Comparison of ENCODE assay signal across 9 cellular contexts in the genomic region with DNA sequence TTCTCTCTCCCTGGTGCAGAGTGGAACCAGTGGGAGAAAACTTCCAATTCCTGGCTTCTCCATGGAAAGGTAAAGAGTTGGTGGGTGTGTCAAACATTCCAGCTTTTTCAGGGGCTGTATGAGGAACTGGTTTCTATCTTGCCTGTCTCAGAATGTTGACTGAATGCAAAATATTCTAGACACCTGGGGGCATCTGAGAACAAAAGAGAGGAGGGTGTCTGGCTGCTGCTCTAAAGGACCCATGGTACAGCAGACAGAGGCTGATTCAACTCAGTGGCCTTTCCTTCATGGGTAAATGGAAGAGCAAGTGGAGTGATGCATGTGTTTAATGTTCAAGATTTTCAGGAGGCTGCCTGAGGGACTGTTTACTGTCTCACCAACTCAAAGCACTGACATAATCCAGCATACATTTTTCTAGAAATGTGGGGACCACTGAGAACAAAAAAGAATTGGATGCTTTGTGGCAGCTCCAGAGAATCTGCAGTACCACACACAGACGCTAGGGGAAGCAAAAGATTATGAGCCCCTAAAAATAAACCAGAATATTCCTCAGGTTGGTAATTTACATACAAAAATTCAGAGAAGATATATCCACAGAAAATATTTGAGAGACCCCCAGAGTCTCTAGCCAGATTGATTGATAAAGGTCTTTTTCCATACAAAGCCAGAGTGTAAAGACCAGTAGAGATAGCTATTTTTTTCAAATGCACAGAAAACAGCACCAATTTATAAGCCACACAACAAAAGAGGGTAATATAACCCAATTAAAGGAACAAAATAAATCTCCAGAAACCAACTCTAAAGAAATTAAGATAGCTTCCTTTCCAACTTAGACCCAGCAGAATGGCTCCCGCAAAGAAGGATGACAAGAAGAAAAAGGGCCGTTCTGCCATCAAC. TPM values are rescaled to one million over a fixed set of nuclear protein-coding genes. Genes with fewer than 3 reads are reported as not detected.
A peak's percentile ranks its signal among the peaks of the same experiment; 100 is the strongest.
DNase-seq lines count a peak whose midpoint lies in the region; ATAC-seq and TF ChIP-seq lines count a peak whose summit lies in the region.
"Had no signal": no experiment of that assay in that cellular context is flagged by ENCODE, and none has a peak within 500 bp of the region (broad histone marks: within the 10 kb centered on the region; RNA-seq: fewer than 3 reads in every experiment).

No MANE protein-coding gene starts in this region.

- H3K27me3 ChIP-seq in colonic mucosa (no peaks in the 10 kb centered on the region), neural progenitor cell (no peaks in the 10 kb centered on the region)

- peak; percentile 69 for TF ChIP-seq CTCF in colonic mucosa (IDR thresholded peaks at IDR 0.05)
- TF ChIP-seq CTCF in neural progenitor cell (IDR thresholded peaks at IDR 0.05): peak; percentile 57

- in situ Hi-C loops in KBM-7 (cut with MboI; ENCODE audit: low pct_unique_long_range_greater_than_20kb, low sequenced_read_pairs): no loop called here

- H3K36me3 ChIP-seq in colonic mucosa (no peaks in the 10 kb centered on the region), neural progenitor cell (no peaks in the 10 kb centered on the region)

- peak; percentile 84 for DNase-seq in ELF-1 (ENCODE audit: low read depth, low spot score)
- peak; percentile 48 for DNase-seq in KBM-7
- no peak for DNase-seq in colonic mucosa
- no peak for DNase-seq in neural progenitor cell (ENCODE audit: low spot score)
- DNase-seq in HCEC 1CT: no peak
- no peak for DNase-seq in retina
- DNase-seq: NCI-H1930 had no signal

- ATAC-seq in HG02623 (IDR thresholded peaks at IDR 0.05; ENCODE audit: unreplicated experiment) (no peak), GM18868 (IDR thresholded peaks at IDR 0.05; ENCODE audit: unreplicated experiment) (no peak)

- no peak overlapping the region for H3K4me2 ChIP-seq in neural progenitor cell

- H3K27me3 Mint-ChIP-seq in neural progenitor cell (ENCODE audit: insufficient read depth, low read depth): no peaks in the 10 kb centered on the region

- H3K4me1 ChIP-seq in colonic mucosa (no peaks in the 10 kb centered on the region), neural progenitor cell (no peaks in the 10 kb centered on the region)

- peaks cover 33% of the 10 kb centered on the region for H3K9me3 Mint-ChIP-seq in neural progenitor cell

- H2AFZ ChIP-seq in neural progenitor cell (replicated peaks): no peak overlapping the region

- H3K4me3 ChIP-seq in colonic mucosa (no peak overlapping the region), neural progenitor cell (no peak overlapping the region)

- H3K27ac ChIP-seq in colonic mucosa (no peak overlapping the region), neural progenitor cell (no peak overlapping the region)

- no peaks in the 10 kb centered on the region for H3K79me2 ChIP-seq in neural progenitor cell (ENCODE audit: low read depth)

- no peak overlapping the region for H3K4me3 Mint-ChIP-seq in neural progenitor cell

- H3K27ac Mint-ChIP-seq in neural progenitor cell: no peak overlapping the region

- H3K9ac ChIP-seq in colonic mucosa (ENCODE audit: low read depth in 2 of 2, low read length in 2 of 2) (no peak overlapping the region), neural progenitor cell (no peak overlapping the region)

- no peaks in the 10 kb centered on the region for H3K36me3 Mint-ChIP-seq in neural progenitor cell

- intact Hi-C loops in colonic mucosa (cut with DNase I): no loop called here

- no peaks in the 10 kb centered on the region for H4K20me1 ChIP-seq in neural progenitor cell (ENCODE audit: low read depth)

- no peaks in the 10 kb centered on the region for H3K4me1 Mint-ChIP-seq in neural progenitor cell

- H3K9me3 ChIP-seq in colonic mucosa (no peaks in the 10 kb centered on the region), neural progenitor cell (ENCODE audit: low read depth) (peaks cover 16% of the 10 kb centered on the region)

- no peaks in the 10 kb centered on the region for H3F3A ChIP-seq in neural progenitor cell (ENCODE audit: low read depth)

RNA-seq across cellular contexts. Expression of a gene that starts 48.0 kb away (rescaled TPM):
- total RNA-seq in colonic mucosa (1 to 10 TPM; 1.6 to 2.3 TPM), neural progenitor cell (ENCODE audit: low replicate concordance) (0.82 and 2.3 TPM in 2 replicates)

Comparison
In these comparisons a context has a peak if more than half of its experiments do, and no peak if none do; other contexts are left out.
1. DNase-seq: peak in ELF-1 (single experiment) and KBM-7 (single experiment); none in colonic mucosa (single experiment), neural progenitor cell (single experiment), HCEC 1CT (single experiment) and retina (single experiment).